ENCODE assay signal across 8 cellular contexts in genomic region chr18:11909597-11910026, GRCh38. TPM values are rescaled to one million over a fixed set of nuclear protein-coding genes. Genes with fewer than 3 reads are reported as not detected.
DNase-seq lines count a peak whose midpoint lies in the region; ATAC-seq, FAIRE-seq and TF ChIP-seq lines count a peak whose summit lies in the region.

No MANE protein-coding gene starts in this region.

- H3K4me1 ChIP-seq in DOHH2 (ENCODE audit: control insufficient read depth, low read length) (peaks cover 16% of the 10 kb centered on the region), breast epithelium (no peaks in the 10 kb centered on the region), mononuclear cell (ENCODE audit: insufficient read depth, low read length) (peaks cover 28% of the 10 kb centered on the region)

- peak overlapping the region; percentile 70 for H3K4me2 ChIP-seq in DOHH2 (ENCODE audit: low read length)

- no peak for TF ChIP-seq POLR2A in breast epithelium (IDR thresholded peaks at IDR 0.05)

- no peak for FAIRE-seq in D721Med (lab: Jason Lieb, UNC)

- intact Hi-C loops in breast epithelium (cut with DNase I; ENCODE audit: low total_unique reads): no loop called here

- H3K27ac ChIP-seq in DOHH2 (ENCODE audit: low read depth, low read length) (peak overlapping the region; percentile 83; the same call in 1 of the 2 replicates), breast epithelium (peak overlapping the region; percentile 100)

- H3K9me3 ChIP-seq in DOHH2 (ENCODE audit: control insufficient read depth, insufficient read depth, low read length): no peaks in the 10 kb centered on the region
- H3K9me3 ChIP-seq in breast epithelium: no peaks in the 10 kb centered on the region
- no peaks in the 10 kb centered on the region for H3K9me3 ChIP-seq in mononuclear cell (ENCODE audit: low read depth, low read length)

- no peaks in the 10 kb centered on the region for H4K20me1 ChIP-seq in DOHH2 (ENCODE audit: control insufficient read depth, insufficient read depth, low read depth, low read length)

- H3K27me3 ChIP-seq in DOHH2 (ENCODE audit: control insufficient read depth, low read length): no peaks in the 10 kb centered on the region
- H3K27me3 ChIP-seq in breast epithelium: no peaks in the 10 kb centered on the region
- H3K27me3 ChIP-seq in mononuclear cell (ENCODE audit: insufficient read depth, low read length): no peaks in the 10 kb centered on the region

- H3K9me2 ChIP-seq in DOHH2 (replicated peaks; ENCODE audit: control insufficient read depth, low read length): no peaks in the 10 kb centered on the region

- H3K36me3 ChIP-seq in DOHH2 (ENCODE audit: control insufficient read depth, low read length) (peaks cover 12% of the 10 kb centered on the region; the same call in 1 of the 2 replicates), breast epithelium (no peaks in the 10 kb centered on the region)

- peak; percentile 26 for DNase-seq in LHCN-M2 (ENCODE audit: low read depth)
- no peak for DNase-seq in breast epithelium (ENCODE audit: low spot score in 2 of 2)
- DNase-seq in NCI-H1694 (lab: John Stamatoyannopoulos, UW): no peak
- no peak for DNase-seq in activated effector memory CD4-positive, alpha-beta T cell treated with anti-CD3 and anti-CD28 coated beads, Interleukin-2, amount 50 U/mL, for 16 hours
- DNase-seq in D721Med (ENCODE audit: insufficient read length, low spot score): no peak

- TF ChIP-seq CTCF in DOHH2 (IDR thresholded peaks at IDR 0.05; ENCODE audit: low read depth, low read length, poor library complexity, severe bottlenecking) (no peak), breast epithelium (IDR thresholded peaks at IDR 0.05) (no peak), D721Med (IDR thresholded peaks at IDR 0.05; ENCODE audit: insufficient read depth, missing control alignments) (no peak)

- peaks cover 13% of the 10 kb centered on the region for H3K79me2 ChIP-seq in DOHH2 (ENCODE audit: control insufficient read depth, low read length)

- H3K4me3 ChIP-seq in DOHH2 (ENCODE audit: low read length): peak overlapping the region; percentile 75
- peak overlapping the region in 2 of 3 donors; percentile 83 to 92 for H3K4me3 ChIP-seq in breast epithelium
- peak overlapping the region; percentile 81 for H3K4me3 ChIP-seq in mononuclear cell (ENCODE audit: low read length)

- no peak for ATAC-seq in GM21390 (IDR thresholded peaks at IDR 0.05; ENCODE audit: unreplicated experiment)

- no peaks in the 10 kb centered on the region for H3F3A ChIP-seq in DOHH2 (ENCODE audit: control insufficient read depth, insufficient read depth)

RNA-seq across cellular contexts. Expression of gene MPPE1, which starts 1.5 kb away (rescaled TPM):
- total RNA-seq in LHCN-M2 (2014; rRNA removed) (28.9 and 29.0 TPM in 2 replicates), breast epithelium (10 to 100 TPM; 15.4 to 46.0 (median 31.5) TPM), mononuclear cell (30.7 TPM)
- 15.6 TPM for polyA plus RNA-seq in LHCN-M2 (2012)

RNA-seq across cellular contexts. Expression of gene CHMP1B, which starts 58.4 kb away (rescaled TPM):
- 37.6 and 42.5 TPM in 2 replicates for total RNA-seq in LHCN-M2 (2014; rRNA removed)
- 19.7 TPM for polyA plus RNA-seq in LHCN-M2 (2012)
- total RNA-seq in breast epithelium: 10 to 100 TPM; 41.0 to 63.4 (median 44.8) TPM
- total RNA-seq in mononuclear cell: 211 TPM
